Comparison of ENCODE assay signal across 10 cellular contexts in genomic region chr9:127780126-127780885, GRCh38. TPM values are rescaled to one million over a fixed set of nuclear protein-coding genes. Genes with fewer than 3 reads are reported as not detected.
DNase-seq lines count a peak whose midpoint lies in the region; ATAC-seq and TF ChIP-seq lines count a peak whose summit lies in the region.
"Had no signal": no experiment of that assay in that cellular context is flagged by ENCODE, and none has a peak within 500 bp of the region (broad histone marks: within the 10 kb centered on the region; RNA-seq: fewer than 3 reads in every experiment).

No MANE protein-coding gene starts in this region.

- H3K9me2 ChIP-seq in OCI-LY1 (ENCODE audit: low read depth, low read length) (no peaks in the 10 kb centered on the region), hepatocyte (replicated peaks; ENCODE audit: insufficient read depth) (no peaks in the 10 kb centered on the region)

- no peaks in the 10 kb centered on the region for H3K27me3 Mint-ChIP-seq in T-helper 1 cell treated with Interleukin-12 subunit alpha and Interleukin-12 subunit beta and Interleukin-4 antibody, amounts not matched to agents 30 μg/mL and 1 μg/mL, for 36 hours (ENCODE audit: low read depth)

- H3K79me2 ChIP-seq in OCI-LY1 (ENCODE audit: insufficient read depth, low read length) (no peaks in the 10 kb centered on the region; the same call in 1 of the 2 replicates), osteoblast (ENCODE audit: insufficient read depth, low read length) (no peaks in the 10 kb centered on the region), hepatocyte (no peaks in the 10 kb centered on the region)

- H3K4me1 ChIP-seq in OCI-LY1 (ENCODE audit: insufficient read depth, low read length, severe bottlenecking) (peaks cover 75% of the 10 kb centered on the region), osteoblast (ENCODE audit: insufficient read depth, low read length) (no peaks in the 10 kb centered on the region), hepatocyte (ENCODE audit: insufficient read depth) (no peaks in the 10 kb centered on the region)

- H2AFZ ChIP-seq in OCI-LY1 (ENCODE audit: low read length) = no peak overlapping the region
- H2AFZ ChIP-seq in osteoblast (ENCODE audit: low read length) = no peak overlapping the region
- H2AFZ ChIP-seq in hepatocyte = no peak overlapping the region

- H3K4me3 Mint-ChIP-seq in T-helper 1 cell treated with Interleukin-12 subunit alpha and Interleukin-12 subunit beta and Interleukin-4 antibody, amounts not matched to agents 30 μg/mL and 1 μg/mL, for 36 hours = no peak overlapping the region

- H3F3A ChIP-seq in OCI-LY1 (ENCODE audit: insufficient read depth, low read length) = 0 out of 2 replicates have a peak, but pooled peaks cover 4% of the 10 kb centered on the region

- no peaks in the 10 kb centered on the region for H3K9me3 Mint-ChIP-seq in T-helper 1 cell treated with Interleukin-12 subunit alpha and Interleukin-12 subunit beta and Interleukin-4 antibody, amounts not matched to agents 30 μg/mL and 1 μg/mL, for 36 hours

- 0 out of 2 replicates have a peak, but pooled peaks cover 4% of the 10 kb centered on the region for H3K36me3 ChIP-seq in OCI-LY1 (ENCODE audit: insufficient read depth, low read length)
- H3K36me3 ChIP-seq in osteoblast (ENCODE audit: insufficient read depth, low read length) = no peaks in the 10 kb centered on the region
- no peaks in the 10 kb centered on the region for H3K36me3 ChIP-seq in hepatocyte (replicated peaks; ENCODE audit: insufficient read depth, low read depth)

- DNase-seq in T-helper 1 cell (no peak), osteoblast (ENCODE audit: insufficient read length, low spot score, missing footprints) (peak; percentile 62), hepatocyte (ENCODE audit: low spot score) (no peak), NCI-H1694 treated with DMSO at 0.1 percent for 48 hours (lab: John Stamatoyannopoulos, UW) (no peak)
- DNase-seq: NCI-H748 treated with DMSO at 0.1 percent for 48 hours; stimulated activated naive CD4-positive, alpha-beta T cell treated with Interleukin-2 at 50 U/mL for 16 hours had no signal

- ATAC-seq in GM18520 (IDR thresholded peaks at IDR 0.05; ENCODE audit: unreplicated experiment) = no peak

- H3K9ac ChIP-seq in OCI-LY1 (ENCODE audit: low read length) = no peak overlapping the region

- H3K4me2 ChIP-seq in OCI-LY1 (ENCODE audit: low read length) (no peak overlapping the region), osteoblast (ENCODE audit: insufficient read depth, low read length) (no peak overlapping the region), hepatocyte (no peak overlapping the region)

- WGBS in hepatocyte (ENCODE audit: low lambda C conversion rate, missing lambda C conversion rate) = 83% methylated on average over 19 of the region's 20 CpGs

- H3K27ac Mint-ChIP-seq in T-helper 1 cell treated with Interleukin-12 subunit alpha and Interleukin-12 subunit beta and Interleukin-4 antibody, amounts not matched to agents 30 μg/mL and 1 μg/mL, for 36 hours = peak overlapping the region; percentile 52

- peaks cover 48% of the 10 kb centered on the region for H3K4me1 Mint-ChIP-seq in T-helper 1 cell treated with Interleukin-12 subunit alpha and Interleukin-12 subunit beta and Interleukin-4 antibody, amounts not matched to agents 30 μg/mL and 1 μg/mL, for 36 hours (ENCODE audit: low read depth)

- H3K27ac ChIP-seq in OCI-LY1 (ENCODE audit: low read depth, low read length, poor library complexity, severe bottlenecking) = peak overlapping the region; percentile 95
- peak overlapping the region; percentile 49 for H3K27ac ChIP-seq in cingulate gyrus (ENCODE audit: low read depth, low read length)
- H3K27ac ChIP-seq in osteoblast (ENCODE audit: low read depth, low read length) = no peak overlapping the region
- no peak overlapping the region for H3K27ac ChIP-seq in hepatocyte

- TF ChIP-seq CTCF in OCI-LY1 (IDR thresholded peaks at IDR 0.05; ENCODE audit: low read length) = no peak
- TF ChIP-seq CTCF in osteoblast (IDR thresholded peaks at IDR 0.05; ENCODE audit: extremely low read depth, low read depth, low read length) = no peak
- no peak for TF ChIP-seq CTCF in hepatocyte (IDR thresholded peaks at IDR 0.05; ENCODE audit: poor library complexity)

- H4K20me1 ChIP-seq in OCI-LY1 (ENCODE audit: insufficient read depth, low read length) = no peaks in the 10 kb centered on the region
- no peaks in the 10 kb centered on the region for H4K20me1 ChIP-seq in osteoblast (ENCODE audit: insufficient read depth, low read length)
- no peaks in the 10 kb centered on the region for H4K20me1 ChIP-seq in hepatocyte (ENCODE audit: insufficient read depth, poor library complexity, severe bottlenecking)

- H3K36me3 Mint-ChIP-seq in T-helper 1 cell treated with Interleukin-12 subunit alpha and Interleukin-12 subunit beta and Interleukin-4 antibody, amounts not matched to agents 30 μg/mL and 1 μg/mL, for 36 hours (ENCODE audit: low read depth) = peaks cover 15% of the 10 kb centered on the region

- no peak overlapping the region for H3K4me3 ChIP-seq in OCI-LY1 (ENCODE audit: low read depth, low read length, poor library complexity, severe bottlenecking)
- no peak overlapping the region for H3K4me3 ChIP-seq in osteoblast (ENCODE audit: insufficient read depth, low read length)
- no peak overlapping the region for H3K4me3 ChIP-seq in hepatocyte

- H3K9me3 ChIP-seq in OCI-LY1 (ENCODE audit: low read length) (no peaks in the 10 kb centered on the region), osteoblast (ENCODE audit: low read depth, low read length) (no peaks in the 10 kb centered on the region), hepatocyte (ENCODE audit: low read depth) (no peaks in the 10 kb centered on the region)

- H3K27me3 ChIP-seq in OCI-LY1 (ENCODE audit: insufficient read depth, low read length) = no peaks in the 10 kb centered on the region
- H3K27me3 ChIP-seq in osteoblast (ENCODE audit: insufficient read depth, low read length) = no peaks in the 10 kb centered on the region
- no peaks in the 10 kb centered on the region for H3K27me3 ChIP-seq in hepatocyte

RNA-seq across cellular contexts. Expression of gene SH2D3C, which starts 1.8 kb away (rescaled TPM):
- total RNA-seq in osteoblast (0.29 and 0.36 TPM in 2 replicates), hepatocyte (0.23 and 0.96 TPM in 2 replicates)
- 0.89 and 2.2 TPM in 2 replicates for polyA plus RNA-seq in hepatocyte

RNA-seq across cellular contexts. Expression of gene CDK9, which starts 5.5 kb away (rescaled TPM):
- total RNA-seq in osteoblast (54.8 and 56.1 TPM in 2 replicates), hepatocyte (53.5 and 84.6 TPM in 2 replicates)
- polyA plus RNA-seq in hepatocyte = 91.4 and 92.3 TPM in 2 replicates

RNA-seq across cellular contexts. Expression of gene FPGS, which starts 22.4 kb away (rescaled TPM):
- total RNA-seq in osteoblast = 87.5 and 98.1 TPM in 2 replicates
- total RNA-seq in hepatocyte = 27.4 and 30.9 TPM in 2 replicates
- polyA plus RNA-seq in hepatocyte = 48.5 and 52.2 TPM in 2 replicates

RNA-seq across cellular contexts. Expression of gene TOR2A, which starts 45.2 kb away (rescaled TPM):
- 3.8 and 4.7 TPM in 2 replicates for total RNA-seq in osteoblast
- 16.8 and 17.1 TPM in 2 replicates for total RNA-seq in hepatocyte
- 21.3 and 28.8 TPM in 2 replicates for polyA plus RNA-seq in hepatocyte

Comparison
In these comparisons a context has a peak if more than half of its experiments do, and no peak if none do; other contexts are left out.
1. H3K27ac ChIP-seq: peak in OCI-LY1 (single experiment) and cingulate gyrus (single experiment); none in osteoblast (single experiment) and hepatocyte (single experiment).